Comparison of ENCODE assay signal across 19 cellular contexts in genomic region chr1:14994841-14995437, GRCh38.
DNase-seq lines count a peak whose midpoint lies in the region; ATAC-seq, FAIRE-seq and TF ChIP-seq lines count a peak whose summit lies in the region.
"Had no signal": no experiment of that assay in that cellular context is flagged by ENCODE, and none has a peak within 500 bp of the region (broad histone marks: within the 10 kb centered on the region; RNA-seq: fewer than 3 reads in every experiment).

No MANE protein-coding gene starts in this region.

- no peak overlapping the region for H2BK15ac ChIP-seq in mesenchymal stem cell (ENCODE audit: low read depth, poor library complexity, severe bottlenecking)

- no peak for DNase-seq in HFFc6
- no peak for DNase-seq in mesenchymal stem cell
- peak; percentile 84 to 93 for DNase-seq in thyroid gland
- no peak for DNase-seq in midbrain (lab: John Stamatoyannopoulos, UW)
- no peak for DNase-seq in GM12892 (ENCODE audit: insufficient read length)
- DNase-seq: BE2C, EL, GOT3, MG63, NCI-H1092 treated with DMSO at 0.1 percent for 48 hours, NCI-H1694 treated with DMSO at 0.1 percent for 48 hours, NCI-H69, Peyer's patch, SHP77 had no signal

- H3K4me1 Mint-ChIP-seq in HFFc6 (ENCODE audit: low read depth): peaks cover 42% of the 10 kb centered on the region
- H3K4me1 Mint-ChIP-seq in brain: peaks cover 27% of the 10 kb centered on the region

- no peak for ATAC-seq in GM19395 (IDR thresholded peaks at IDR 0.05; ENCODE audit: unreplicated experiment)
- ATAC-seq: SK-N-SH treated with all-trans-retinoic acid at 6 μM for 48 hours had no signal

- intact Hi-C loops in thyroid gland (cut with DNase I): no loop called here

- H3K23ac ChIP-seq in mesenchymal stem cell (ENCODE audit: low read length in 2 of 2): peak overlapping the region in 1 of 2 experiments; percentile 23

- H3K18ac ChIP-seq in mesenchymal stem cell (ENCODE audit: low read depth in 1 of 2, low read length in 2 of 2): peak overlapping the region; percentile 10 to 48

- no peak overlapping the region for H2BK5ac ChIP-seq in mesenchymal stem cell (ENCODE audit: low read depth, low read length, poor library complexity, severe bottlenecking)

- H3K27ac ChIP-seq in mesenchymal stem cell (ENCODE audit: low read length, poor library complexity, severe bottlenecking) (no peak overlapping the region), thyroid gland (peak overlapping the region; percentile 14 to 68 (median 55))
- H3K27ac ChIP-seq: KMS-11, Peyer's patch had no signal

- peak overlapping the region; percentile 36 for H4K91ac ChIP-seq in mesenchymal stem cell (ENCODE audit: low read length)

- H2AK5ac ChIP-seq in mesenchymal stem cell (ENCODE audit: low read length, severe bottlenecking): peak overlapping the region; percentile 31

- H3K79me1 ChIP-seq in mesenchymal stem cell (replicated peaks; ENCODE audit: low read length, poor library complexity, severe bottlenecking): peaks cover 21% of the 10 kb centered on the region

- no peak for TF ChIP-seq POLR2A in thyroid gland (IDR thresholded peaks at IDR 0.05)
- no peak for TF ChIP-seq POLR2A in GM12892 (IDR thresholded peaks at IDR 0.05; ENCODE audit: low read depth, low read length)

- H3K9ac ChIP-seq in mesenchymal stem cell (ENCODE audit: low read length): no peak overlapping the region
- H3K9ac ChIP-seq: KMS-11 had no signal

- no peak overlapping the region for H2BK120ac ChIP-seq in mesenchymal stem cell (ENCODE audit: low read depth, low read length)

- H3K9me3 Mint-ChIP-seq in HFFc6 (no peaks in the 10 kb centered on the region), brain (peaks cover 0 to 3% (median 0%) of the 10 kb centered on the region in 5 experiments)

- peaks cover 40% of the 10 kb centered on the region for H3K4me1 ChIP-seq in mesenchymal stem cell (ENCODE audit: control insufficient read depth, insufficient read depth, low read depth, low read length)
- peaks cover 16 to 33% of the 10 kb centered on the region in 2 donors for H3K4me1 ChIP-seq in thyroid gland
- H3K4me1 ChIP-seq: BE2C, Peyer's patch had no signal

- peak overlapping the region in 1 of 2 experiments; percentile 80 for H3K14ac ChIP-seq in mesenchymal stem cell (ENCODE audit: low read length in 2 of 2)

- H3K4me3 ChIP-seq in mesenchymal stem cell (ENCODE audit: insufficient read depth in 1 of 2, low read depth in 1 of 2, low read length in 2 of 2): no peak overlapping the region
- H3K4me3 ChIP-seq in thyroid gland (replicated peaks in 1 of 3): no peak overlapping the region
- H3K4me3 ChIP-seq: MG63, Peyer's patch had no signal

- TF ChIP-seq CTCF in HFFc6 (IDR thresholded peaks at IDR 0.05): no peak
- no peak for TF ChIP-seq CTCF in brain (conservative IDR thresholded peaks at IDR 0.05)
- TF ChIP-seq CTCF in thyroid gland (IDR thresholded peaks at IDR 0.05): no peak

- H3K9me3 ChIP-seq in mesenchymal stem cell (ENCODE audit: control insufficient read depth, low read length) (no peaks in the 10 kb centered on the region), thyroid gland (no peaks in the 10 kb centered on the region)
- H3K9me3 ChIP-seq: BE2C, MG63, Peyer's patch had no signal

- H2AFZ ChIP-seq in mesenchymal stem cell (ENCODE audit: low read depth, low read length): no peak overlapping the region

- H3K36me3 ChIP-seq in mesenchymal stem cell (ENCODE audit: control insufficient read depth in 1 of 2, insufficient read depth in 2 of 2, low read depth in 1 of 2, low read length in 2 of 2) (peaks cover 0 to 17% of the 10 kb centered on the region in 2 experiments), thyroid gland (no peaks in the 10 kb centered on the region)
- H3K36me3 ChIP-seq: BE2C, MG63, Peyer's patch had no signal

- H3K36me3 Mint-ChIP-seq in HFFc6 (ENCODE audit: low read depth) (no peaks in the 10 kb centered on the region), brain (peaks cover 8% of the 10 kb centered on the region)

- no peak for FAIRE-seq in GM12892 (lab: Jason Lieb, UNC)
- FAIRE-seq: GM18507 had no signal

- peak overlapping the region; percentile 33 for H4K8ac ChIP-seq in mesenchymal stem cell (ENCODE audit: low read length)

- H3K27me3 ChIP-seq in mesenchymal stem cell (ENCODE audit: control insufficient read depth in 1 of 2, insufficient read depth in 1 of 2, low read length in 2 of 2): no peaks in the 10 kb centered on the region
- no peaks in the 10 kb centered on the region for H3K27me3 ChIP-seq in thyroid gland
- H3K27me3 ChIP-seq: BE2C, MG63, Peyer's patch had no signal

- no peak overlapping the region for H3K4me2 ChIP-seq in mesenchymal stem cell (ENCODE audit: low read length, poor library complexity, severe bottlenecking)
- H3K4me2 ChIP-seq: KMS-11 had no signal

- 86% methylated on average over 9 of the region's 9 CpGs for WGBS in mesenchymal stem cell
- 45 to 62% methylated on average over 9 of the region's 9 CpGs for WGBS in thyroid gland, 2 donors

- peak overlapping the region in 1 of 2 experiments; percentile 92 for H2BK12ac ChIP-seq in mesenchymal stem cell (ENCODE audit: low read length in 2 of 2)

- H3K27ac Mint-ChIP-seq in HFFc6 (peak overlapping the region; percentile 99), brain (peak overlapping the region in 3 of 5 experiments; percentile 2 to 60 (median 22))

- H3K4me3 Mint-ChIP-seq in HFFc6 (no peak overlapping the region), brain (no peak overlapping the region)

- peak overlapping the region in 1 of 2 experiments; percentile 40 for H3K4ac ChIP-seq in mesenchymal stem cell (ENCODE audit: low read depth in 1 of 2, low read length in 2 of 2)

- H3K27me3 Mint-ChIP-seq in HFFc6 (ENCODE audit: insufficient read depth): no peaks in the 10 kb centered on the region; the same call in none of the 2 replicates
- H3K27me3 Mint-ChIP-seq in brain: peaks cover 3% of the 10 kb centered on the region

Comparison
In these comparisons a context has a peak if more than half of its experiments do, and no peak if none do; other contexts are left out.
1. DNase-seq: peak in thyroid gland (2 of 2); none in HFFc6 (single experiment), mesenchymal stem cell (single experiment), midbrain (single experiment) and GM12892 (single experiment).